ENCODE assay signal across 8 cellular contexts in genomic region chr1:232630894-232631195, GRCh38. TPM values are rescaled to one million over a fixed set of nuclear protein-coding genes. Genes with fewer than 3 reads are reported as not detected.
DNase-seq lines count a peak whose midpoint lies in the region; ATAC-seq and TF ChIP-seq lines count a peak whose summit lies in the region.

No MANE protein-coding gene starts in this region.

- H4K20me1 ChIP-seq in OCI-LY3 (ENCODE audit: insufficient read depth, low read length) (no peaks in the 10 kb centered on the region), osteoblast (ENCODE audit: insufficient read depth, low read length) (no peaks in the 10 kb centered on the region)

- no peaks in the 10 kb centered on the region for H3K36me3 ChIP-seq in CD8-positive, alpha-beta T cell (ENCODE audit: insufficient read depth, low read length)
- no peaks in the 10 kb centered on the region for H3K36me3 ChIP-seq in OCI-LY3 (replicated peaks; ENCODE audit: low read depth, low read length)
- H3K36me3 ChIP-seq in osteoblast (ENCODE audit: insufficient read depth, low read length): no peaks in the 10 kb centered on the region

- peak overlapping the region; percentile 76 for H3K4me2 ChIP-seq in OCI-LY3 (ENCODE audit: low read length)
- H3K4me2 ChIP-seq in osteoblast (ENCODE audit: insufficient read depth, low read length): peak overlapping the region; percentile 80

- peaks cover 5% of the 10 kb centered on the region for H3K27me3 ChIP-seq in CD8-positive, alpha-beta T cell (ENCODE audit: insufficient read depth, low read length)
- H3K27me3 ChIP-seq in OCI-LY3 (ENCODE audit: low read depth, low read length) (peaks cover 24% of the 10 kb centered on the region), osteoblast (ENCODE audit: insufficient read depth, low read length) (peaks cover 27% of the 10 kb centered on the region)

- no peak for DNase-seq in CD8-positive, alpha-beta T cell
- DNase-seq in endothelial cell (ENCODE audit: low spot score) (no peak), osteoblast (ENCODE audit: insufficient read length, low spot score, missing footprints) (no peak), globus pallidus (ENCODE audit: low spot score) (no peak), hepatic stellate cell (ENCODE audit: low spot score) (no peak), NCI-H2107 treated with DMSO at 0.1 percent for 48 hours (lab: John Stamatoyannopoulos, UW; ENCODE audit: unreplicated experiment) (no peak)

- H3K9me3 ChIP-seq in CD8-positive, alpha-beta T cell (ENCODE audit: low read length): no peaks in the 10 kb centered on the region
- H3K9me3 ChIP-seq in OCI-LY3 (ENCODE audit: insufficient read depth, low read length) (no peaks in the 10 kb centered on the region), osteoblast (ENCODE audit: low read depth, low read length) (no peaks in the 10 kb centered on the region)

- H3K9me3 Mint-ChIP-seq in CD8-positive, alpha-beta T cell: no peaks in the 10 kb centered on the region
- H3K9me3 Mint-ChIP-seq in endothelial cell (ENCODE audit: unreplicated experiment): no peaks in the 10 kb centered on the region

- H3K4me3 ChIP-seq in CD8-positive, alpha-beta T cell (ENCODE audit: low read depth, low read length): peak overlapping the region; percentile 46
- peak overlapping the region; percentile 84 for H3K4me3 ChIP-seq in OCI-LY3 (ENCODE audit: low read length)
- H3K4me3 ChIP-seq in osteoblast (ENCODE audit: insufficient read depth, low read length): peak overlapping the region; percentile 72

- H3K27ac Mint-ChIP-seq in CD8-positive, alpha-beta T cell: no peak overlapping the region
- peak overlapping the region; percentile 92 for H3K27ac Mint-ChIP-seq in endothelial cell (ENCODE audit: unreplicated experiment)

- no peak overlapping the region for H3K27ac ChIP-seq in CD8-positive, alpha-beta T cell (ENCODE audit: low read depth, low read length)
- no peak overlapping the region for H3K27ac ChIP-seq in OCI-LY3 (ENCODE audit: low read length)
- H3K27ac ChIP-seq in osteoblast (ENCODE audit: low read depth, low read length): no peak overlapping the region

- CTCF ChIA-PET in CD8-positive, alpha-beta T cell (lab: Charles Lee): interaction anchor here (1.3 to 2.1 kb wide), 2 partner anchors 163 to 764 kb away, joined by 4 to 5 read pairs; no protein-coding TSS in a partner anchor

- peak overlapping the region; percentile 65 for H2AFZ ChIP-seq in OCI-LY3 (ENCODE audit: low read depth, low read length)
- H2AFZ ChIP-seq in osteoblast (ENCODE audit: low read length): peak overlapping the region; percentile 71

- peaks cover 22% of the 10 kb centered on the region for H3K4me1 Mint-ChIP-seq in CD8-positive, alpha-beta T cell (ENCODE audit: low read depth)
- H3K4me1 Mint-ChIP-seq in endothelial cell (ENCODE audit: unreplicated experiment): peaks cover 29% of the 10 kb centered on the region

- TF ChIP-seq CTCF in CD8-positive, alpha-beta T cell (IDR thresholded peaks at IDR 0.05): no peak
- no peak for TF ChIP-seq CTCF in OCI-LY3 (IDR thresholded peaks at IDR 0.05; ENCODE audit: low read depth, low read length)
- TF ChIP-seq CTCF in endothelial cell (IDR thresholded peaks at IDR 0.05; ENCODE audit: unreplicated experiment): peak; percentile 4
- no peak for TF ChIP-seq CTCF in osteoblast (IDR thresholded peaks at IDR 0.05; ENCODE audit: extremely low read depth, low read depth, low read length)

- peak overlapping the region; percentile 89 for H3K4me3 Mint-ChIP-seq in CD8-positive, alpha-beta T cell
- peak overlapping the region; percentile 91 for H3K4me3 Mint-ChIP-seq in endothelial cell (ENCODE audit: unreplicated experiment)

- no peak overlapping the region for H3K9ac ChIP-seq in OCI-LY3 (ENCODE audit: low read length)

- H3K36me3 Mint-ChIP-seq in CD8-positive, alpha-beta T cell: no peaks in the 10 kb centered on the region
- peaks cover 14% of the 10 kb centered on the region for H3K36me3 Mint-ChIP-seq in endothelial cell (ENCODE audit: low read depth, unreplicated experiment)

- H3K79me2 ChIP-seq in OCI-LY3 (ENCODE audit: low read length) (no peaks in the 10 kb centered on the region), osteoblast (ENCODE audit: insufficient read depth, low read length) (no peaks in the 10 kb centered on the region)

- no peak for ATAC-seq in CD8-positive, alpha-beta T cell
- ATAC-seq in HG03159 (IDR thresholded peaks at IDR 0.05; ENCODE audit: unreplicated experiment): no peak

- intact Hi-C loops in CD8-positive, alpha-beta T cell (cut with DNase I, micrococcal nuclease): loop anchor here (2.0 to 5.0 kb wide), 3 partner anchors 174 to 321 kb away; partner anchors contain the start of genes NTPCR (in 2 of the 2) and MAP10 (in 1 of the 2)

- H3K4me1 ChIP-seq in CD8-positive, alpha-beta T cell (ENCODE audit: insufficient read depth, low read length): peaks cover 9% of the 10 kb centered on the region
- H3K4me1 ChIP-seq in OCI-LY3 (ENCODE audit: low read length): peaks cover 5% of the 10 kb centered on the region; the same call in 1 of the 2 replicates
- peaks cover 23% of the 10 kb centered on the region for H3K4me1 ChIP-seq in osteoblast (ENCODE audit: insufficient read depth, low read length)

- H3K27me3 Mint-ChIP-seq in CD8-positive, alpha-beta T cell (ENCODE audit: low read depth): peaks cover 31% of the 10 kb centered on the region
- peaks cover 5% of the 10 kb centered on the region for H3K27me3 Mint-ChIP-seq in endothelial cell (ENCODE audit: unreplicated experiment)

- POLR2A ChIA-PET in CD8-positive, alpha-beta T cell (lab: Charles Lee): no interaction called here

RNA-seq across cellular contexts. Expression of gene SIPA1L2, which starts 0.9 kb away (rescaled TPM):
- total RNA-seq in CD8-positive, alpha-beta T cell: 1 to 10 TPM; 2.1 to 2.2 TPM
- total RNA-seq in endothelial cell (ENCODE audit: unreplicated experiment) (153 TPM), osteoblast (6.9 and 8.0 TPM in 2 replicates)

Comparison
In these comparisons a context has a peak if more than half of its experiments do, and no peak if none do; other contexts are left out.
1. RNA of gene SIPA1L2, which starts 0.9 kb away (total RNA-seq): 153 TPM in endothelial cell (single experiment); 6.9 to 8.0 TPM in osteoblast and 2.1 to 2.2 TPM in CD8-positive, alpha-beta T cell; every median in the first group is over 10 times any median in the second.
2. Peak in every context shown above with its lines, with median percentiles within 50 percentile points of each other: H3K4me3 ChIP-seq.